Comparison of ENCODE assay signal across 8 cellular contexts in the genomic region with DNA sequence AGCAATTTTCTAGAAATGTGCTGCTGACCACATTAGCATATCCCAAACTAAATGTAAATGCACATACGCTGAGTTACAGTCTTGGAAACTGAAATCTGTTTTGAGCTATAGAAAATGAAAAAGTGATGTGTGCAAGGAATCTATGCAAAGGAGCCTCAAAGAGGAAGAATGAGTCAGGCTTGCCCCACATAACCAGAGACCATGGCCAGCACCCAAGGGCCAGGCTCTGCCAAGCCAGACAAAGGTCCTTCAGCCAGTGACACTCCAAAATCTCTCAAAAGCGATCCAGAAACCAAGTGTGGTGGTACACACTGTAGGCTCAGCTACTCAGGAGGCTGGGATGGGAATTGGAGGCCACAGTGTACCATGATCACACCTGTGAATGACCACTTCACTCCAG.
DNase-seq lines count a peak whose midpoint lies in the region; ATAC-seq, FAIRE-seq and TF ChIP-seq lines count a peak whose summit lies in the region.

No MANE protein-coding gene starts in this region.

- H3K36me3 Mint-ChIP-seq in activated naive CD8-positive, alpha-beta T cell = no peaks in the 10 kb centered on the region

- no peaks in the 10 kb centered on the region for H3K9me3 Mint-ChIP-seq in activated naive CD8-positive, alpha-beta T cell (ENCODE audit: low read depth)

- no peak overlapping the region for H3K27ac ChIP-seq in mesenchymal stem cell (ENCODE audit: low read length, poor library complexity, severe bottlenecking)

- peak overlapping the region in 1 of 2 experiments; percentile 29 for H3K4ac ChIP-seq in mesenchymal stem cell (ENCODE audit: low read depth in 1 of 2, low read length in 2 of 2)

- H3K23ac ChIP-seq in mesenchymal stem cell (ENCODE audit: low read length in 2 of 2) = no peak overlapping the region

- no peak overlapping the region for H3K4me3 Mint-ChIP-seq in activated naive CD8-positive, alpha-beta T cell

- peak overlapping the region; percentile 16 for H3K9ac ChIP-seq in mesenchymal stem cell (ENCODE audit: low read length)

- 0% methylated on average over 1 of the region's 2 CpGs for WGBS in mesenchymal stem cell

- no peaks in the 10 kb centered on the region for H3K27me3 Mint-ChIP-seq in activated naive CD8-positive, alpha-beta T cell

- no peak overlapping the region for H2AFZ ChIP-seq in mesenchymal stem cell (ENCODE audit: low read depth, low read length)

- no peak overlapping the region for H3K14ac ChIP-seq in mesenchymal stem cell (ENCODE audit: low read length in 2 of 2)

- peaks cover 42% of the 10 kb centered on the region for H3K4me1 Mint-ChIP-seq in activated naive CD8-positive, alpha-beta T cell (ENCODE audit: low read depth)

- DNase-seq in GM12892 (ENCODE audit: insufficient read length) = peak; percentile 48
- DNase-seq in HT-29 (ENCODE audit: low spot score) = peak; percentile 16
- peak; percentile 68 for DNase-seq in mesenchymal stem cell
- DNase-seq in NCI-H146 treated with DMSO at 0.1 percent for 48 hours (lab: John Stamatoyannopoulos, UW; ENCODE audit: unreplicated experiment) = no peak
- no peak for DNase-seq in NCI-H446 (lab: John Stamatoyannopoulos, UW)
- no peak for DNase-seq in NCI-H446 treated with DMSO at 0.1 percent for 48 hours (lab: John Stamatoyannopoulos, UW)

- H2AK5ac ChIP-seq in mesenchymal stem cell (ENCODE audit: low read length, severe bottlenecking) = no peak overlapping the region

- H3K79me1 ChIP-seq in mesenchymal stem cell (replicated peaks; ENCODE audit: low read length, poor library complexity, severe bottlenecking) = no peaks in the 10 kb centered on the region

- no peaks in the 10 kb centered on the region for H3K36me3 ChIP-seq in mesenchymal stem cell (ENCODE audit: control insufficient read depth in 1 of 2, insufficient read depth in 2 of 2, low read depth in 1 of 2, low read length in 2 of 2)

- H3K4me3 ChIP-seq in mesenchymal stem cell (ENCODE audit: insufficient read depth in 1 of 2, low read depth in 1 of 2, low read length in 2 of 2) = peak overlapping the region in 1 of 2 experiments; percentile 45

- H2BK12ac ChIP-seq in mesenchymal stem cell (ENCODE audit: low read length in 2 of 2) = peak overlapping the region; percentile 91 to 98

- TF ChIP-seq POLR2A in GM12892 (IDR thresholded peaks at IDR 0.05; ENCODE audit: low read depth, low read length) = peak; percentile 47; the same call in 1 of the 2 replicates

- H3K27ac Mint-ChIP-seq in activated naive CD8-positive, alpha-beta T cell = peak overlapping the region; percentile 34

- H4K91ac ChIP-seq in mesenchymal stem cell (ENCODE audit: low read length) = peak overlapping the region; percentile 90

- FAIRE-seq in GM12892 (lab: Jason Lieb, UNC) = peak; percentile 84

- H2BK15ac ChIP-seq in mesenchymal stem cell (ENCODE audit: low read depth, poor library complexity, severe bottlenecking) = peak overlapping the region; percentile 80

- no peak overlapping the region for H3K4me2 ChIP-seq in mesenchymal stem cell (ENCODE audit: low read length, poor library complexity, severe bottlenecking)

- H3K27me3 ChIP-seq in mesenchymal stem cell (ENCODE audit: control insufficient read depth in 1 of 2, insufficient read depth in 1 of 2, low read length in 2 of 2) = no peaks in the 10 kb centered on the region

- H3K9me3 ChIP-seq in mesenchymal stem cell (ENCODE audit: control insufficient read depth, low read length) = no peaks in the 10 kb centered on the region

- H3K18ac ChIP-seq in mesenchymal stem cell (ENCODE audit: low read depth in 1 of 2, low read length in 2 of 2) = peak overlapping the region; percentile 67 to 93

- ATAC-seq in GM21515 (IDR thresholded peaks at IDR 0.05; ENCODE audit: unreplicated experiment) = peak; percentile 85

- H4K8ac ChIP-seq in mesenchymal stem cell (ENCODE audit: low read length) = peak overlapping the region; percentile 84

- H3K4me1 ChIP-seq in mesenchymal stem cell (ENCODE audit: control insufficient read depth, insufficient read depth, low read depth, low read length) = peaks cover 12% of the 10 kb centered on the region

- H2BK120ac ChIP-seq in mesenchymal stem cell (ENCODE audit: low read depth, low read length) = peak overlapping the region; percentile 91

- H2BK5ac ChIP-seq in mesenchymal stem cell (ENCODE audit: low read depth, low read length, poor library complexity, severe bottlenecking) = no peak overlapping the region

Comparison
In these comparisons a context has a peak if more than half of its experiments do, and no peak if none do; other contexts are left out.
1. DNase-seq: peak in GM12892 (single experiment), HT-29 (single experiment) and mesenchymal stem cell (single experiment); none in NCI-H146 treated with DMSO at 0.1 percent for 48 hours (single experiment), NCI-H446 (0 of 2) and NCI-H446 treated with DMSO at 0.1 percent for 48 hours (single experiment).